1 cellular context compared by ENCODE assay signal in genomic region chr4:156952078-156952759, GRCh38.
TF ChIP-seq lines count a peak whose summit lies in the region.

No MANE protein-coding gene starts in this region.

TF ChIP-seq in GM23338, 12 proteins besides CTCF, POLR2A, EP300 and RAD21 (continued from another document):
- TF ChIP-seq ZNF462 (CRISPR knock-in tag; IDR thresholded peaks at IDR 0.05): no peak
- no peak for TF ChIP-seq EZH2 (IDR thresholded peaks at IDR 0.05; ENCODE audit: low read depth, unreplicated experiment)
- TF ChIP-seq JUNB (IDR thresholded peaks at IDR 0.05; ENCODE audit: unreplicated experiment): no peak
